14 cellular contexts compared by ENCODE assay signal in genomic region chr2:54042908-54043620, GRCh38.
A peak's percentile ranks its signal among the peaks of the same experiment; 100 is the strongest.
DNase-seq lines count a peak whose midpoint lies in the region; ATAC-seq, FAIRE-seq and TF ChIP-seq lines count a peak whose summit lies in the region.
"Had no signal": no experiment of that assay in that cellular context is flagged by ENCODE, and none has a peak within 500 bp of the region (broad histone marks: within the 10 kb centered on the region; RNA-seq: fewer than 3 reads in every experiment).

No MANE protein-coding gene starts in this region.

- H3K4me1 ChIP-seq in IMR-90 (ENCODE audit: control insufficient read depth, insufficient read depth, low read length) (peaks cover 8% of the 10 kb centered on the region), astrocyte (ENCODE audit: insufficient read depth, low read length) (peaks cover 9% of the 10 kb centered on the region)

- TF ChIP-seq RAD21 in IMR-90 (IDR thresholded peaks at IDR 0.05; ENCODE audit: low read length), result no peak

- H3K4me3 Mint-ChIP-seq in astrocyte (ENCODE audit: unreplicated experiment), result no peak overlapping the region
- no peak overlapping the region for H3K4me3 Mint-ChIP-seq in effector memory CD8-positive, alpha-beta T cell

- H4K20me1 ChIP-seq in IMR-90 (ENCODE audit: insufficient read depth, low read length), result no peaks in the 10 kb centered on the region
- H4K20me1 ChIP-seq in astrocyte (ENCODE audit: insufficient read depth, low read length), result no peaks in the 10 kb centered on the region

- CTCF ChIA-PET in IMR-90 (lab: Yijun Ruan, JAX), result interaction anchor here (0.6 kb wide), 1 partner anchor 53 kb away, joined by 3 read pairs; no protein-coding TSS in a partner anchor

- no CpG with 5 or more reads among the region's 2 CpGs for WGBS in IMR-90 (ENCODE audit: extremely low coverage in 2 of 2, insufficient read length in 1 of 2), 2 experiments

- H3K27me3 ChIP-seq in IMR-90 (ENCODE audit: control insufficient read depth, insufficient read depth, low read length), result no peaks in the 10 kb centered on the region
- no peaks in the 10 kb centered on the region for H3K27me3 ChIP-seq in astrocyte (ENCODE audit: insufficient read depth, low read length)
- H3K27me3 ChIP-seq: cardiac muscle cell, neutrophil had no signal

- no peak overlapping the region for H3K9ac ChIP-seq in IMR-90 (ENCODE audit: low read depth, low read length)
- no peak overlapping the region for H3K9ac ChIP-seq in astrocyte (ENCODE audit: low read length)

- peaks cover 4% of the 10 kb centered on the region; the same call in 1 of the 2 replicates for H3K9me3 ChIP-seq in IMR-90 (ENCODE audit: control insufficient read depth, insufficient read depth, low read length)
- H3K9me3 ChIP-seq in astrocyte (ENCODE audit: insufficient read depth, low read depth, low read length), result no peaks in the 10 kb centered on the region
- H3K9me3 ChIP-seq: lower lobe of right lung, neutrophil had no signal

- H2BK15ac ChIP-seq in IMR-90 (ENCODE audit: low read depth, low read length), result peak overlapping the region; percentile 19; the same call in 1 of the 3 replicates

- no peak overlapping the region for H3K14ac ChIP-seq in IMR-90 (replicated peaks; ENCODE audit: low read depth, low read length)

- H3K36me3 ChIP-seq in IMR-90 (ENCODE audit: control insufficient read depth, insufficient read depth, low read length), result no peaks in the 10 kb centered on the region
- no peaks in the 10 kb centered on the region for H3K36me3 ChIP-seq in astrocyte (ENCODE audit: insufficient read depth, low read length)
- H3K36me3 ChIP-seq: cardiac muscle cell, lower lobe of right lung, neutrophil had no signal

- in situ Hi-C loops in IMR-90 (cut with MboI; ENCODE audit: low sequenced_read_pairs), result no loop called here

- H3K79me1 ChIP-seq in IMR-90 (ENCODE audit: low read depth in 1 of 2, low read length in 2 of 2), result peaks cover 0 to 4% of the 10 kb centered on the region in 2 experiments; a peak in 1 of 4 replicates

- TF ChIP-seq CTCF in IMR-90 (conservative IDR thresholded peaks at IDR 0.05; ENCODE audit: low read depth, low read length) (no peak), astrocyte (IDR thresholded peaks at IDR 0.05; ENCODE audit: insufficient read depth, low read depth, low read length) (no peak)

- H2BK20ac ChIP-seq in IMR-90 (ENCODE audit: low read depth, low read length), result peak overlapping the region; percentile 34; the same call in 1 of the 2 replicates

- H3K4me3 ChIP-seq in IMR-90 (ENCODE audit: insufficient read depth, low read depth, low read length) (no peak overlapping the region), astrocyte (ENCODE audit: insufficient read depth, low read depth, low read length) (no peak overlapping the region)
- H3K4me3 ChIP-seq: cardiac muscle cell, lower lobe of right lung had no signal

- no peak overlapping the region for H3K23ac ChIP-seq in IMR-90 (ENCODE audit: low read depth, low read length)

- H3K36me3 Mint-ChIP-seq in astrocyte (ENCODE audit: low read depth, unreplicated experiment), result peaks cover 11% of the 10 kb centered on the region
- peaks cover 2% of the 10 kb centered on the region for H3K36me3 Mint-ChIP-seq in effector memory CD8-positive, alpha-beta T cell (ENCODE audit: insufficient read depth)

- H3K4me2 ChIP-seq in IMR-90 (ENCODE audit: low read depth, low read length) (no peak overlapping the region), astrocyte (ENCODE audit: low read length) (no peak overlapping the region)

- H3K9me1 ChIP-seq in IMR-90 (ENCODE audit: insufficient read depth, low read length), result peaks cover 5% of the 10 kb centered on the region; the same call in 1 of the 2 replicates

- no peak overlapping the region for H4K91ac ChIP-seq in IMR-90 (ENCODE audit: insufficient read depth, low read depth, low read length)

- BruUV-seq in IMR-90 (replicated peaks; lab: Mats Ljungman, UMichigan), result no TSS peak

- intact Hi-C loops in IMR-90 (cut with micrococcal nuclease), result no loop called here
- intact Hi-C loops in left ventricle myocardium superior (cut with micrococcal nuclease), result no loop called here
- intact Hi-C loops in sciatic nerve (cut with DNase I), result no loop called here

- peaks cover 7% of the 10 kb centered on the region for H3K9me3 Mint-ChIP-seq in astrocyte (ENCODE audit: unreplicated experiment)
- peaks cover 0 to 3% of the 10 kb centered on the region in 2 donors for H3K9me3 Mint-ChIP-seq in effector memory CD8-positive, alpha-beta T cell

- no peak overlapping the region for H3K27ac Mint-ChIP-seq in astrocyte (ENCODE audit: unreplicated experiment)
- no peak overlapping the region for H3K27ac Mint-ChIP-seq in effector memory CD8-positive, alpha-beta T cell

- H3K27ac ChIP-seq in IMR-90 (ENCODE audit: insufficient read depth, low read length), result no peak overlapping the region
- H3K27ac ChIP-seq in astrocyte (ENCODE audit: low read depth, low read length), result no peak overlapping the region
- H3K27ac ChIP-seq: cardiac muscle cell, lower lobe of right lung, neutrophil, VCaP had no signal

- peak overlapping the region in 1 of 2 experiments; percentile 2; a peak in 1 of 4 replicates for H4K8ac ChIP-seq in IMR-90 (ENCODE audit: low read depth in 2 of 2, low read length in 2 of 2)

- dilution Hi-C loops in IMR-90 (cut with HindIII; ENCODE audit: low sequenced_read_pairs, unreplicated experiment), result no loop called here

- ATAC-seq in IMR-90 (ENCODE audit: low read depth), result peak; percentile 9; the same call in 1 of the 2 replicates
- ATAC-seq in left ventricle myocardium superior, result peak; percentile 85
- peak; percentile 52 for ATAC-seq in sciatic nerve
- no peak for ATAC-seq in HG02870 (IDR thresholded peaks at IDR 0.05; ENCODE audit: unreplicated experiment)
- no peak for ATAC-seq in HG03571 (IDR thresholded peaks at IDR 0.05; ENCODE audit: unreplicated experiment)
- no peak for ATAC-seq in effector memory CD8-positive, alpha-beta T cell (replicated peaks)
- ATAC-seq: lower lobe of right lung had no signal

- H2AK5ac ChIP-seq in IMR-90 (ENCODE audit: low read depth, low read length), result peak overlapping the region; percentile 50; the same call in 1 of the 2 replicates

- H3K4ac ChIP-seq in IMR-90 (ENCODE audit: low read depth, low read length), result peak overlapping the region; percentile 26; the same call in 1 of the 2 replicates

- peak overlapping the region; percentile 5; the same call in 1 of the 2 replicates for H2BK120ac ChIP-seq in IMR-90 (ENCODE audit: low read depth, low read length)

- no peaks in the 10 kb centered on the region for H3K79me2 ChIP-seq in astrocyte (ENCODE audit: insufficient read depth, low read length)

- H3K27me3 Mint-ChIP-seq in astrocyte (ENCODE audit: low read depth, unreplicated experiment), result no peaks in the 10 kb centered on the region
- no peaks in the 10 kb centered on the region for H3K27me3 Mint-ChIP-seq in effector memory CD8-positive, alpha-beta T cell

- H3K18ac ChIP-seq in IMR-90 (ENCODE audit: low read depth, low read length), result peak overlapping the region; percentile 31; the same call in 1 of the 2 replicates

- no peak overlapping the region for H4K5ac ChIP-seq in IMR-90 (ENCODE audit: low read depth, low read length)

- H2AK9ac ChIP-seq in IMR-90 (replicated peaks; ENCODE audit: low read depth, low read length, poor library complexity), result no peak overlapping the region

- no peak overlapping the region for H2BK5ac ChIP-seq in IMR-90 (ENCODE audit: low read depth, low read length, poor library complexity, severe bottlenecking)

- no peak for TF ChIP-seq POLR2A in IMR-90 (IDR thresholded peaks at IDR 0.05; ENCODE audit: low read depth, low read length)

- peaks cover 11% of the 10 kb centered on the region for H3K4me1 Mint-ChIP-seq in astrocyte (ENCODE audit: low read depth, unreplicated experiment)
- peaks cover under 1 to 11% of the 10 kb centered on the region in 2 donors for H3K4me1 Mint-ChIP-seq in effector memory CD8-positive, alpha-beta T cell (ENCODE audit: low read depth in 2 of 2)

- no peak for FAIRE-seq in astrocyte (lab: Jason Lieb, UNC)

- no peak overlapping the region for H3K56ac ChIP-seq in IMR-90 (ENCODE audit: extremely low read depth, insufficient read depth, low read length)

- H2AFZ ChIP-seq in IMR-90 (replicated peaks; ENCODE audit: low read length, poor library complexity) (no peak overlapping the region), astrocyte (ENCODE audit: low read depth, low read length) (no peak overlapping the region)

- DNase-seq in IMR-90, result no peak
- DNase-seq in astrocyte (ENCODE audit: low read depth), result peak; percentile 31
- DNase-seq in left ventricle myocardium superior, result peak; percentile 36
- DNase-seq in sciatic nerve (ENCODE audit: low spot score), result no peak
- no peak for DNase-seq in AG08395 (ENCODE audit: low spot score)
- no peak for DNase-seq in effector memory CD8-positive, alpha-beta T cell
- DNase-seq: activated naive CD4-positive, alpha-beta T cell treated with Interleukin-2 at 50 U/mL for 16 hours; DND-41; lower lobe of right lung had no signal

- POLR2A ChIA-PET in IMR-90 (lab: Charles Lee; ENCODE audit: unreplicated experiment), result interaction anchor here (0.5 to 0.6 kb wide), 2 partner anchors 55 to 903 kb away, joined by 3 read pairs; no protein-coding TSS in a partner anchor

TF ChIP-seq in IMR-90, 13 proteins besides CTCF, POLR2A, EP300 and RAD21:
- TF ChIP-seq CEBPB (IDR thresholded peaks at IDR 0.05; ENCODE audit: low read depth, low read length), result no peak
- TF ChIP-seq MXI1 (IDR thresholded peaks at IDR 0.05; ENCODE audit: borderline replicate concordance, low read depth, low read length), result no peak
- no peak for TF ChIP-seq RCOR1 (IDR thresholded peaks at IDR 0.05; ENCODE audit: insufficient replicate concordance, low read length)
- no peak for TF ChIP-seq ELK1 (IDR thresholded peaks at IDR 0.05; ENCODE audit: borderline replicate concordance, low read depth, low read length)
- no peak for TF ChIP-seq FOS (IDR thresholded peaks at IDR 0.05; ENCODE audit: low read depth, low read length)
- TF ChIP-seq RFX5 (IDR thresholded peaks at IDR 0.05; ENCODE audit: low read depth, low read length), result no peak
- no peak for TF ChIP-seq NFE2L2 (IDR thresholded peaks at IDR 0.05; ENCODE audit: low read depth, low read length)
- TF ChIP-seq SMC3 (IDR thresholded peaks at IDR 0.05; ENCODE audit: low read depth, low read length), result no peak

Comparison
In these comparisons a context has a peak if more than half of its experiments do, and no peak if none do; other contexts are left out.
1. ATAC-seq: peak in IMR-90 (single experiment), left ventricle myocardium superior (single experiment) and sciatic nerve (single experiment); none in HG02870 (single experiment), HG03571 (single experiment) and effector memory CD8-positive, alpha-beta T cell (single experiment).
2. DNase-seq: peak in astrocyte (single experiment) and left ventricle myocardium superior (single experiment); none in IMR-90 (single experiment), sciatic nerve (single experiment), AG08395 (single experiment) and effector memory CD8-positive, alpha-beta T cell (0 of 3).